8 cellular contexts compared by ENCODE assay signal in the genomic region with DNA sequence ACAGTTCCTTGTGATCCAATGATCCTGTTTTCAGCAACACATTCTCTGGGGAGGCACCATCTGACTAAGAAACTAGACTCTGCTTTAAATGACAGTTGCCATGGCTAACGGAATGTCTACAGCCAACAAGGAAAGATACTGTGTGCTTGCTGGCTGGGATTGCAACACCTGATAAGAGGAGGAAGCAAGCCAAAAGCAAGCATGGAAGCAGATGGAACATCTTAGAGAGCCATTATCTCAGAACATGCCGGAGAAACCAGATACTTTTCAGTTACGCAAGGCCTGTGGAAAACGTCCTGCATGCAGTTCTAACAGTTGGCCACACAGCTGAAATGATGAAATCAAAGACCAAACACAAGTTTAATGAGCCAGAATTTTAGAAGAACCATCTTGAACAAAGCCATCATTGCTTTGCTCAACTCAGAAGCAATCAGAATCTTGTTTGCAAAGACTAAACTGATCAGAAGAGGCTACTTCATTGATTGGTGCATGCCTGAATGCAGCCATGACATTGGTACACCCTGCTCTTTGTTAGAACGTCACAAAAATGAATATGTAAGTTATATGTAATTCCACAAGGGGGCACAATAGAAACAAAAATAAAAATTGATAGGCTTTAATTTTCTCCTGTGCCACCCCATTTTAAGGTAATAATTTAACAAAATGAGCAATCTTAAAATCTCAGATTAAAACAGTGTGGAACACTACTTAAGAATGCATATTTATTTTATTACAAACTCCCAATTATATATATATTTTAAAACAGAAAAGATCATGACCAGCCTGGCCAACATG. TPM values are rescaled to one million over a fixed set of nuclear protein-coding genes. Genes with fewer than 3 reads are reported as not detected.
DNase-seq lines count a peak whose midpoint lies in the region; ATAC-seq, FAIRE-seq and TF ChIP-seq lines count a peak whose summit lies in the region.

No MANE protein-coding gene starts in this region.

- H3K4me3 ChIP-seq in OCI-LY7 (ENCODE audit: low read depth, low read length, poor library complexity, severe bottlenecking) (no peak overlapping the region), bronchial epithelial cell (ENCODE audit: low read depth, low read length) (no peak overlapping the region)

- H3K27ac ChIP-seq in OCI-LY7 (ENCODE audit: low read depth, low read length, poor library complexity, severe bottlenecking), result no peak overlapping the region

- peak; percentile 80 for ATAC-seq in GM19397 (IDR thresholded peaks at IDR 0.05; ENCODE audit: unreplicated experiment)
- ATAC-seq in HG03571 (IDR thresholded peaks at IDR 0.05; ENCODE audit: unreplicated experiment), result peak; percentile 69
- peak; percentile 84 for ATAC-seq in stimulated activated effector memory CD8-positive, alpha-beta T cell treated with anti-CD3 and anti-CD28 coated beads, Interleukin-12 subunit alpha, Interleukin-12 subunit beta, amount 100 ng/mL, for 72 hours

- H3K9me3 ChIP-seq in OCI-LY7 (ENCODE audit: low read length), result no peaks in the 10 kb centered on the region

- no peak overlapping the region for H3K27ac Mint-ChIP-seq in stimulated activated effector memory CD8-positive, alpha-beta T cell treated with anti-CD3 and anti-CD28 coated beads, Interleukin-12 subunit alpha, Interleukin-12 subunit beta, amount 100 ng/mL, for 72 hours

- H3K4me1 Mint-ChIP-seq in stimulated activated effector memory CD8-positive, alpha-beta T cell treated with anti-CD3 and anti-CD28 coated beads, Interleukin-12 subunit alpha, Interleukin-12 subunit beta, amount 100 ng/mL, for 72 hours, result no peaks in the 10 kb centered on the region

- no peaks in the 10 kb centered on the region for H4K20me1 ChIP-seq in OCI-LY7 (ENCODE audit: insufficient read depth, low read length)

- intact Hi-C loops in OCI-LY7 (cut with micrococcal nuclease; ENCODE audit: unreplicated experiment), result loop anchor here (1.0 to 5.0 kb wide), 4 partner anchors 59 to 564 kb away; no protein-coding TSS in a partner anchor

- no peaks in the 10 kb centered on the region for H3K27me3 ChIP-seq in bronchial epithelial cell (ENCODE audit: control insufficient read depth, insufficient read depth, low read length)

- H3K4me1 ChIP-seq in OCI-LY7 (ENCODE audit: insufficient read depth, low read length, poor library complexity, severe bottlenecking), result no peaks in the 10 kb centered on the region

- CTCF ChIA-PET in OCI-LY7 (lab: Charles Lee; ENCODE audit: unreplicated experiment), result no interaction called here

- H3K9me3 Mint-ChIP-seq in stimulated activated effector memory CD8-positive, alpha-beta T cell treated with anti-CD3 and anti-CD28 coated beads, Interleukin-12 subunit alpha, Interleukin-12 subunit beta, amount 100 ng/mL, for 72 hours, result no peaks in the 10 kb centered on the region

- BruUV-seq in OCI-LY7 (replicated peaks; lab: Mats Ljungman, UMichigan), result no TSS peak

- H3K36me3 ChIP-seq in OCI-LY7 (ENCODE audit: insufficient read depth, low read length), result no peaks in the 10 kb centered on the region
- H3K36me3 ChIP-seq in bronchial epithelial cell (ENCODE audit: control insufficient read depth, insufficient read depth, low read length), result no peaks in the 10 kb centered on the region

- H3K36me3 Mint-ChIP-seq in stimulated activated effector memory CD8-positive, alpha-beta T cell treated with anti-CD3 and anti-CD28 coated beads, Interleukin-12 subunit alpha, Interleukin-12 subunit beta, amount 100 ng/mL, for 72 hours, result no peaks in the 10 kb centered on the region

- no peak overlapping the region for H3K4me3 Mint-ChIP-seq in stimulated activated effector memory CD8-positive, alpha-beta T cell treated with anti-CD3 and anti-CD28 coated beads, Interleukin-12 subunit alpha, Interleukin-12 subunit beta, amount 100 ng/mL, for 72 hours

- 0 out of 2 replicates have a peak overlapping the region, but pooled peaks have one; percentile 2 for H3K4me2 ChIP-seq in OCI-LY7 (ENCODE audit: low read length)

- FAIRE-seq in bronchial epithelial cell (lab: Jason Lieb, UNC), result peak; percentile 96

- H2AFZ ChIP-seq in OCI-LY7 (ENCODE audit: low read length), result peak overlapping the region; percentile 86

- TF ChIP-seq CTCF in OCI-LY7 (conservative IDR thresholded peaks at IDR 0.05; ENCODE audit: low read length) (peak; percentile 81), bronchial epithelial cell (IDR thresholded peaks at IDR 0.05; ENCODE audit: insufficient read depth, low read length, severe bottlenecking) (peak; percentile 48)

- POLR2A ChIA-PET in OCI-LY7 (lab: Charles Lee), result interaction anchor here (0.6 to 1.1 kb wide), 3 partner anchors 11 to 44 kb away, joined by 3 read pairs; no protein-coding TSS in a partner anchor

- DNase-seq in NCI-H1417 (lab: John Stamatoyannopoulos, UW), result peak; percentile 19 to 60 (median 23)
- no peak for DNase-seq in NCI-H1417 treated with DMSO at 0.1 percent for 48 hours (lab: John Stamatoyannopoulos, UW)
- DNase-seq in OCI-LY7 (ENCODE audit: low spot score), result peak; percentile 59
- DNase-seq in bronchial epithelial cell (ENCODE audit: low read depth), result peak; percentile 82
- DNase-seq in islet precursor cell, result peak; percentile 87
- DNase-seq in stimulated activated effector memory CD8-positive, alpha-beta T cell treated with anti-CD3 and anti-CD28 coated beads, Interleukin-12 subunit alpha, Interleukin-12 subunit beta, amount 100 ng/mL, for 72 hours (ENCODE audit: low spot score in 2 of 2), result no peak

- no peaks in the 10 kb centered on the region for H3K9me2 ChIP-seq in OCI-LY7 (ENCODE audit: insufficient read depth, low read length)

- no peaks in the 10 kb centered on the region for H3K79me2 ChIP-seq in OCI-LY7 (ENCODE audit: insufficient read depth, low read depth, low read length)

RNA-seq across cellular contexts. Expression of gene GXYLT2, which starts 50.8 kb away (rescaled TPM):
- total RNA-seq in OCI-LY7 (2014; rRNA removed; shearing (Covaris generic)), result not detected in 2 replicates
- total RNA-seq in OCI-LY7 (2022) (not detected in 2 replicates), bronchial epithelial cell (0.79 and 0.90 TPM in 2 replicates)

RNA-seq across cellular contexts. Expression of gene PPP4R2, which starts 57.9 kb away (rescaled TPM):
- total RNA-seq in OCI-LY7 (2014; rRNA removed; shearing (Covaris generic)), result 52.0 and 63.5 TPM in 2 replicates
- 86.5 and 99.5 TPM in 2 replicates for total RNA-seq in OCI-LY7 (2022)
- 82.1 and 117 TPM in 2 replicates for total RNA-seq in bronchial epithelial cell

Comparison
In these comparisons a context has a peak if more than half of its experiments do, and no peak if none do; other contexts are left out.
1. DNase-seq: peak in NCI-H1417 (3 of 3), OCI-LY7 (single experiment), bronchial epithelial cell (single experiment) and islet precursor cell (single experiment); none in NCI-H1417 treated with DMSO at 0.1 percent for 48 hours (single experiment) and stimulated activated effector memory CD8-positive, alpha-beta T cell treated with anti-CD3 and anti-CD28 coated beads, Interleukin-12 subunit alpha, Interleukin-12 subunit beta, amount 100 ng/mL, for 72 hours (0 of 2).
2. Peak in every context shown above with its lines, with median percentiles within 50 percentile points of each other: ATAC-seq.